In genomic region chr11:124763156-124763947, GRCh38 we compare ENCODE assay signal across 8 cellular contexts. TPM values are rescaled to one million over a fixed set of nuclear protein-coding genes. Genes with fewer than 3 reads are reported as not detected.
DNase-seq lines count a peak whose midpoint lies in the region; ATAC-seq and TF ChIP-seq lines count a peak whose summit lies in the region.

No MANE protein-coding gene starts in this region.

- no peaks in the 10 kb centered on the region for H3K9me3 Mint-ChIP-seq in stimulated activated effector memory CD8-positive, alpha-beta T cell treated with anti-CD3 and anti-CD28 coated beads, Interleukin-12 subunit alpha, Interleukin-12 subunit beta, amount 100 ng/mL, for 72 hours

- H3K27me3 ChIP-seq in HUES48 (ENCODE audit: control insufficient read depth, insufficient read depth, low read length) (peaks cover 48% of the 10 kb centered on the region), OCI-LY3 (ENCODE audit: low read depth, low read length) (peaks cover 17% of the 10 kb centered on the region; the same call in 1 of the 2 replicates), muscle layer of duodenum (ENCODE audit: low read depth, low read length) (peaks cover 40% of the 10 kb centered on the region)

- peaks cover 32% of the 10 kb centered on the region for H3K4me1 ChIP-seq in HUES48 (ENCODE audit: control insufficient read depth, insufficient read depth, low read length)
- H3K4me1 ChIP-seq in OCI-LY3 (ENCODE audit: low read length) = peaks cover 8% of the 10 kb centered on the region
- peaks cover 3 to 43% of the 10 kb centered on the region in 2 donors for H3K4me1 ChIP-seq in muscle layer of duodenum (ENCODE audit: control insufficient read depth in 1 of 2, insufficient read depth in 2 of 2, low read length in 2 of 2)

- peaks cover 40% of the 10 kb centered on the region for H3K36me3 ChIP-seq in HUES48 (ENCODE audit: control insufficient read depth, insufficient read depth, low read length)
- peaks cover 3% of the 10 kb centered on the region for H3K36me3 ChIP-seq in OCI-LY3 (replicated peaks; ENCODE audit: low read depth, low read length)
- peaks cover 5 to 17% of the 10 kb centered on the region in 2 donors for H3K36me3 ChIP-seq in muscle layer of duodenum (ENCODE audit: control insufficient read depth in 1 of 2, insufficient read depth in 2 of 2, low read length in 2 of 2)

- no peak overlapping the region for H3K27ac ChIP-seq in HUES48 (ENCODE audit: low read depth, low read length)
- no peak overlapping the region for H3K27ac ChIP-seq in OCI-LY3 (ENCODE audit: low read length)
- no peak overlapping the region for H3K27ac ChIP-seq in muscle layer of duodenum (ENCODE audit: low read length)

- peak overlapping the region; percentile 94 for H3K4me2 ChIP-seq in OCI-LY3 (ENCODE audit: low read length)

- H4K20me1 ChIP-seq in OCI-LY3 (ENCODE audit: insufficient read depth, low read length) = peaks cover 5% of the 10 kb centered on the region; the same call in 1 of the 2 replicates

- H3K4me3 ChIP-seq in GM08714 (ENCODE audit: low read length) (peak overlapping the region; percentile 67; the same call in 1 of the 2 replicates), HUES48 (ENCODE audit: low read depth, low read length) (peak overlapping the region; percentile 55), OCI-LY3 (ENCODE audit: low read length) (peak overlapping the region; percentile 90), muscle layer of duodenum (ENCODE audit: low read depth in 1 of 2, low read length in 2 of 2) (peak overlapping the region; percentile 67 to 68)

- H3K36me3 Mint-ChIP-seq in stimulated activated effector memory CD8-positive, alpha-beta T cell treated with anti-CD3 and anti-CD28 coated beads, Interleukin-12 subunit alpha, Interleukin-12 subunit beta, amount 100 ng/mL, for 72 hours = peaks cover 19% of the 10 kb centered on the region

- peak overlapping the region; percentile 66 for H2AFZ ChIP-seq in OCI-LY3 (ENCODE audit: low read depth, low read length)

- peak; percentile 84 for DNase-seq in activated T-cell treated with anti-CD3 and anti-CD28 coated beads for 4 hours
- peak; percentile 75 to 91 for DNase-seq in stimulated activated effector memory CD8-positive, alpha-beta T cell treated with anti-CD3 and anti-CD28 coated beads, Interleukin-12 subunit alpha, Interleukin-12 subunit beta, amount 100 ng/mL, for 72 hours (ENCODE audit: low spot score in 2 of 2)

- H3K9ac ChIP-seq in HUES48 (ENCODE audit: low read depth, low read length) (no peak overlapping the region), OCI-LY3 (ENCODE audit: low read length) (peak overlapping the region; percentile 60)

- peak; percentile 71 for TF ChIP-seq CTCF in OCI-LY3 (IDR thresholded peaks at IDR 0.05; ENCODE audit: low read depth, low read length)

- H3K79me2 ChIP-seq in OCI-LY3 (ENCODE audit: low read length) = no peaks in the 10 kb centered on the region

- ATAC-seq in esophagus mucosa = peak; percentile 14
- ATAC-seq in stimulated activated effector memory CD8-positive, alpha-beta T cell treated with anti-CD3 and anti-CD28 coated beads, Interleukin-12 subunit alpha, Interleukin-12 subunit beta, amount 100 ng/mL, for 72 hours = peak; percentile 58
- ATAC-seq in GM18517 (IDR thresholded peaks at IDR 0.05; ENCODE audit: unreplicated experiment) = no peak

- peak overlapping the region; percentile 78 for H3K4me3 Mint-ChIP-seq in stimulated activated effector memory CD8-positive, alpha-beta T cell treated with anti-CD3 and anti-CD28 coated beads, Interleukin-12 subunit alpha, Interleukin-12 subunit beta, amount 100 ng/mL, for 72 hours

- no peaks in the 10 kb centered on the region for H3K9me3 ChIP-seq in HUES48 (ENCODE audit: control insufficient read depth, insufficient read depth, low read length)
- H3K9me3 ChIP-seq in OCI-LY3 (ENCODE audit: insufficient read depth, low read length) = no peaks in the 10 kb centered on the region
- H3K9me3 ChIP-seq in muscle layer of duodenum (ENCODE audit: control insufficient read depth in 1 of 2, low read length in 2 of 2) = no peaks in the 10 kb centered on the region

- H3K27ac Mint-ChIP-seq in stimulated activated effector memory CD8-positive, alpha-beta T cell treated with anti-CD3 and anti-CD28 coated beads, Interleukin-12 subunit alpha, Interleukin-12 subunit beta, amount 100 ng/mL, for 72 hours = peak overlapping the region; percentile 6

- H3K4me1 Mint-ChIP-seq in stimulated activated effector memory CD8-positive, alpha-beta T cell treated with anti-CD3 and anti-CD28 coated beads, Interleukin-12 subunit alpha, Interleukin-12 subunit beta, amount 100 ng/mL, for 72 hours = peaks cover 21% of the 10 kb centered on the region

RNA-seq across cellular contexts. Expression of gene ESAM, which starts 1.3 kb away (rescaled TPM):
- 8.5 TPM for total RNA-seq in esophagus mucosa

RNA-seq across cellular contexts. Expression of gene VSIG2, which starts 11.3 kb away (rescaled TPM):
- total RNA-seq in esophagus mucosa = 8.8 TPM

RNA-seq across cellular contexts. Expression of gene NRGN, which starts 23.6 kb away (rescaled TPM):
- 1.1 TPM for total RNA-seq in esophagus mucosa

RNA-seq across cellular contexts. Expression of gene MSANTD2, which starts 36.9 kb away (rescaled TPM):
- 4.1 TPM for total RNA-seq in esophagus mucosa
